In the genomic region with DNA sequence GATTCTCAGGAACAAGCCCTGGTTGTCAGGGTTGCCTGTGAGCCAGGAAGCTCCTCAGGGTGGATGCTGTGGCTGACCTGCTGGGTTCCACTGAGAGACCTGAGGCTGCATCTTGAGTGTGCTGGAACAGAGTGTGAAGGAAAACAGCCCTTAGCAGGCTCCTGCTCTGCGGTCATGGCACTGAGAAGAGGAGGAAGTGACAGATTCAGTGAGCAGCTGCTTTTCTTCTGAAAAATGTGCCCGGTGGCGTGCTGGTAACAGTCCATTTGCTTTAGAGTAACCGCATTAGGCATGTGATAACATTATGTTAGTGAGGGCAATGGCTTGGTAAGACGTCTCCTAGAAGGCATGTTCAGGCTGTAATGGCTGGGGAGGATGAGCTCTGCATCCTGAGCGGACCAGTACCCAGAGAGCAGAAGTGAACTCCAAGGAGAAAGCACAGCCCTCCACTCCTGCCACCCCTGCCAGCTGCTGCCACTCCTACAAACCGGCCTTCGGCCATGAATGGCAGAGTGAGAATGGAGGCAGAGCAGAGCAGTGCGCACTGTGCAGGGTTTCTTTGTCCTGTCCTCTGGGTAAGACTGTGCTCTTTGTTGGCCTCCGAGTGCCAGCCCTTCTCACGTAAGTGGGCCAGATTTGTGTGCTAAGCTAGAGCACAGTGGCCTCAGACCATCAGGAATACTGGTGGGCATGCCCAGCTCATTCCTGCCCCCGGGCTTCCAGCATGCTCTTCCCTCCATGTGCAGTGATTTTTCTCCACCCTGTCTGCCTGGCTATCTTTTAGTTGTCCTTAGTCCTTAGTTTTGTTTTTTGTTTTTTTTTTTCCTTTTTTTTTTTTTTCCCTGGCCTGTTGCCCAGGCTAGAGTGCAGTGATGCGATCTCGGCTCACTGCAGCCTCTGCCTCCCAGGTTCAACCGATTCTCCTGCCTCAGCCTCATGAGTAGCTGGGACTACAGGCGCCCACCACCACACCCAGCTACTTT, we compare ENCODE assay signal across 8 cellular contexts.
DNase-seq lines count a peak whose midpoint lies in the region; ATAC-seq and TF ChIP-seq lines count a peak whose summit lies in the region.

No MANE protein-coding gene starts in this region.

- no peak overlapping the region for H3K27ac ChIP-seq in osteoblast (ENCODE audit: low read depth, low read length)

- no peaks in the 10 kb centered on the region for H3K79me2 ChIP-seq in osteoblast (ENCODE audit: insufficient read depth, low read length)

- ATAC-seq in HG03565 (IDR thresholded peaks at IDR 0.05; ENCODE audit: unreplicated experiment) (peak; percentile 54), esophagus mucosa (peak; percentile 54)

- no peaks in the 10 kb centered on the region for H3K4me1 ChIP-seq in osteoblast (ENCODE audit: insufficient read depth, low read length)

- peaks cover 5% of the 10 kb centered on the region for H4K20me1 ChIP-seq in osteoblast (ENCODE audit: insufficient read depth, low read length)

- H3K9me3 ChIP-seq in osteoblast (ENCODE audit: low read depth, low read length): no peaks in the 10 kb centered on the region

- no peak overlapping the region for H3K4me3 ChIP-seq in osteoblast (ENCODE audit: insufficient read depth, low read length)

- no peak overlapping the region for H3K4me2 ChIP-seq in osteoblast (ENCODE audit: insufficient read depth, low read length)

- H2AFZ ChIP-seq in osteoblast (ENCODE audit: low read length): no peak overlapping the region

- no peaks in the 10 kb centered on the region for H3K36me3 ChIP-seq in osteoblast (ENCODE audit: insufficient read depth, low read length)

- peak; percentile 84 for DNase-seq in GF-D8 (lab: John Stamatoyannopoulos, UW)
- DNase-seq in GM20000 (ENCODE audit: low spot score): peak; percentile 49
- no peak for DNase-seq in osteoblast (ENCODE audit: insufficient read length, low spot score, missing footprints)
- no peak for DNase-seq in NCI-H2196 treated with DMSO at 0.1 percent for 48 hours (lab: John Stamatoyannopoulos, UW; ENCODE audit: unreplicated experiment)
- DNase-seq in stimulated activated CD4-positive, alpha-beta T cell treated with anti-CD3 and anti-CD28 coated beads, Interleukin-4, amount 100 ng/mL, for 1 hour: no peak
- DNase-seq in NCI-H1417 treated with DMSO at 0.1 percent for 48 hours (lab: John Stamatoyannopoulos, UW): no peak

- TF ChIP-seq CTCF in GM20000 (IDR thresholded peaks at IDR 0.05; ENCODE audit: extremely low read depth, missing control alignments) (no peak), osteoblast (IDR thresholded peaks at IDR 0.05; ENCODE audit: extremely low read depth, low read depth, low read length) (no peak)

- H3K27me3 ChIP-seq in osteoblast (ENCODE audit: insufficient read depth, low read length): no peaks in the 10 kb centered on the region

Comparison
In these comparisons a context has a peak if more than half of its experiments do, and no peak if none do; other contexts are left out.
1. DNase-seq: peak in GF-D8 (single experiment) and GM20000 (single experiment); none in osteoblast (single experiment), NCI-H2196 treated with DMSO at 0.1 percent for 48 hours (single experiment), stimulated activated CD4-positive, alpha-beta T cell treated with anti-CD3 and anti-CD28 coated beads, Interleukin-4, amount 100 ng/mL, for 1 hour (single experiment) and NCI-H1417 treated with DMSO at 0.1 percent for 48 hours (single experiment).